12 cellular contexts compared by ENCODE assay signal in genomic region chr11:110453684-110454354, GRCh38. TPM values are rescaled to one million over a fixed set of nuclear protein-coding genes. Genes with fewer than 3 reads are reported as not detected.
DNase-seq lines count a peak whose midpoint lies in the region; ATAC-seq lines count a peak whose summit lies in the region.
"Had no signal": no experiment of that assay in that cellular context is flagged by ENCODE, and none has a peak within 500 bp of the region (broad histone marks: within the 10 kb centered on the region; RNA-seq: fewer than 3 reads in every experiment).

No MANE protein-coding gene starts in this region.

- H3K27ac Mint-ChIP-seq in activated T-helper 2 cell treated with anti-CD3 and anti-CD28 coated beads, Interferon-gamma antibody, Interleukin-2, Interleukin-4, amounts not matched to agents 10 μg/mL and 5 μg/mL and 100 μg/mL, durations not matched to agents 14 hours and 24 hours and 36 hours = peak overlapping the region; percentile 34

- H3K27ac ChIP-seq in substantia nigra (ENCODE audit: low read depth, low read length, poor library complexity, severe bottlenecking) = no peak overlapping the region
- H3K27ac ChIP-seq: gastroesophageal sphincter had no signal

- DNase-seq in activated T-helper 2 cell treated with anti-CD3 and anti-CD28 coated beads, Interferon-gamma antibody, Interleukin-2, Interleukin-4, amounts not matched to agents 10 μg/mL and 5 μg/mL and 100 μg/mL, durations not matched to agents 14 hours and 24 hours and 36 hours (ENCODE audit: low spot score) = no peak
- DNase-seq in RPMI8226 (no peak), DMS79 treated with DMSO at 0.1 percent for 48 hours (lab: John Stamatoyannopoulos, UW) (no peak), substantia nigra (lab: John Stamatoyannopoulos, UW) (no peak), Right ventricle myocardium superior (no peak)
- DNase-seq: activated T-cell treated with anti-CD3 and anti-CD28 coated beads, Interleukin-2, amount 50 U/mL, for 1 hour; NCI-H526 treated with DMSO at 0.1 percent for 48 hours; retina had no signal

- ATAC-seq in GM18520 (IDR thresholded peaks at IDR 0.05; ENCODE audit: unreplicated experiment) = peak; percentile 80
- peak; percentile 78 for ATAC-seq in GM21381 (IDR thresholded peaks at IDR 0.05; ENCODE audit: unreplicated experiment)
- peak; percentile 78 for ATAC-seq in HG03060 (IDR thresholded peaks at IDR 0.05; ENCODE audit: low read depth, unreplicated experiment)
- no peak for ATAC-seq in Right ventricle myocardium superior (ENCODE audit: poor library complexity)
- ATAC-seq: gastroesophageal sphincter had no signal

- peaks cover 55% of the 10 kb centered on the region for H3K4me1 Mint-ChIP-seq in activated T-helper 2 cell treated with anti-CD3 and anti-CD28 coated beads, Interferon-gamma antibody, Interleukin-2, Interleukin-4, amounts not matched to agents 10 μg/mL and 5 μg/mL and 100 μg/mL, durations not matched to agents 14 hours and 24 hours and 36 hours (ENCODE audit: low read depth)

- peaks cover 10% of the 10 kb centered on the region for H3K9me3 Mint-ChIP-seq in activated T-helper 2 cell treated with anti-CD3 and anti-CD28 coated beads, Interferon-gamma antibody, Interleukin-2, Interleukin-4, amounts not matched to agents 10 μg/mL and 5 μg/mL and 100 μg/mL, durations not matched to agents 14 hours and 24 hours and 36 hours

- H3K4me3 Mint-ChIP-seq in activated T-helper 2 cell treated with anti-CD3 and anti-CD28 coated beads, Interferon-gamma antibody, Interleukin-2, Interleukin-4, amounts not matched to agents 10 μg/mL and 5 μg/mL and 100 μg/mL, durations not matched to agents 14 hours and 24 hours and 36 hours (ENCODE audit: low read depth) = peak overlapping the region; percentile 28

- intact Hi-C loops in activated T-helper 2 cell treated with anti-CD3 and anti-CD28 coated beads, Interferon-gamma antibody, Interleukin-2, Interleukin-4, amounts not matched to agents 10 μg/mL and 5 μg/mL and 100 μg/mL, durations not matched to agents 14 hours and 24 hours and 36 hours (cut with micrococcal nuclease) = loop anchor here (1.0 to 5.0 kb wide), 9 partner anchors 25 to 1073 kb away; partner anchors contain the start of genes ARHGAP20, FDX1, POU2AF1 and ZC3H12C
- intact Hi-C loops in Right ventricle myocardium superior (cut with DNase I) = no loop called here

- H3K36me3 Mint-ChIP-seq in activated T-helper 2 cell treated with anti-CD3 and anti-CD28 coated beads, Interferon-gamma antibody, Interleukin-2, Interleukin-4, amounts not matched to agents 10 μg/mL and 5 μg/mL and 100 μg/mL, durations not matched to agents 14 hours and 24 hours and 36 hours (ENCODE audit: low read depth) = peaks cover 43% of the 10 kb centered on the region

- H3K27me3 Mint-ChIP-seq in activated T-helper 2 cell treated with anti-CD3 and anti-CD28 coated beads, Interferon-gamma antibody, Interleukin-2, Interleukin-4, amounts not matched to agents 10 μg/mL and 5 μg/mL and 100 μg/mL, durations not matched to agents 14 hours and 24 hours and 36 hours (ENCODE audit: low read depth) = no peaks in the 10 kb centered on the region

RNA-seq across cellular contexts. Expression of gene FDX1, which starts 24.1 kb away (rescaled TPM):
- 13.0 and 13.1 TPM in 2 replicates for total RNA-seq in activated T-helper 2 cell treated with anti-CD3 and anti-CD28 coated beads, Interferon-gamma antibody, Interleukin-2, Interleukin-4, amounts not matched to agents 10 μg/mL and 5 μg/mL and 100 μg/mL, durations not matched to agents 14 hours and 24 hours and 36 hours
- total RNA-seq in Right ventricle myocardium superior = 21.7 TPM
